18 cellular contexts compared by ENCODE assay signal in the genomic region with DNA sequence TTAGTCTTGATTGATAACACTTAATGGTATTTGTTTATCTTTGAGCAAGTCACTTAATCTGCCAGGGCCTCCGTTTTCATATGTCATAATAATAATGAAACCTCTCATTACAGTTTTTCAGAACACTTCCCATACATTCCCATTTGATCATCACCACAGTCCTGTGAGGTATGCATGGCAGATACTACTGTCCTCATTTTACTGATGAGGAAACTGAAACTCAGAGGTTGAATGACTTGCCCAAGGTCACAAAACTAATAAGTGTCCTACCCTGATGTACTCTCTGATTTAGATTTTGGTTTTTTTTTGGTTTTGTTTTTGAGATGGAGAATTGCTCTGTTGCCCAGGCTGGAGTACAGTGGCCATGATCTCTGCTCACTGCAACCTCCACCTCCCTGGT. TPM values are rescaled to one million over a fixed set of nuclear protein-coding genes. Genes with fewer than 3 reads are reported as not detected.
DNase-seq lines count a peak whose midpoint lies in the region; ATAC-seq, FAIRE-seq and TF ChIP-seq lines count a peak whose summit lies in the region.
"Had no signal": no experiment of that assay in that cellular context is flagged by ENCODE, and none has a peak within 500 bp of the region (broad histone marks: within the 10 kb centered on the region; RNA-seq: fewer than 3 reads in every experiment).

No MANE protein-coding gene starts in this region.

- ATAC-seq in HG02610 (IDR thresholded peaks at IDR 0.05; ENCODE audit: unreplicated experiment), result peak; percentile 65
- ATAC-seq: GM23338 had no signal

- FAIRE-seq in GM12891 (lab: Jason Lieb, UNC) (peak; percentile 79), astrocyte (lab: Jason Lieb, UNC) (peak; percentile 59)

- H3K4me1 ChIP-seq in astrocyte (ENCODE audit: insufficient read depth, low read length), result peaks cover 4% of the 10 kb centered on the region

- no peak overlapping the region for H3K4me2 ChIP-seq in astrocyte (ENCODE audit: low read length)
- H3K4me2 ChIP-seq: GM23338 had no signal

- H3K9me3 ChIP-seq in astrocyte (ENCODE audit: insufficient read depth, low read depth, low read length), result no peaks in the 10 kb centered on the region

- H3K27ac ChIP-seq in astrocyte (ENCODE audit: low read depth, low read length), result no peak overlapping the region
- H3K27ac ChIP-seq: C4-2B had no signal

- no peak for TF ChIP-seq POLR2A in GM12891 (IDR thresholded peaks at IDR 0.05; ENCODE audit: low read depth, low read length)

- no peaks in the 10 kb centered on the region for H3K27me3 ChIP-seq in astrocyte (ENCODE audit: insufficient read depth, low read length)
- no peaks in the 10 kb centered on the region for H3K27me3 ChIP-seq in H7 (ENCODE audit: control insufficient read depth, insufficient read depth, low read length)

- H3K36me3 ChIP-seq in astrocyte (ENCODE audit: insufficient read depth, low read length), result peaks cover 10% of the 10 kb centered on the region
- peaks cover 9% of the 10 kb centered on the region for H3K36me3 ChIP-seq in H7 (replicated peaks; ENCODE audit: control insufficient read depth, insufficient read depth, low read length)

- intact Hi-C loops in CD14-positive monocyte (cut with micrococcal nuclease), result no loop called here

- no peak overlapping the region for H2AFZ ChIP-seq in astrocyte (ENCODE audit: low read depth, low read length)
- H2AFZ ChIP-seq: GM23338 had no signal

- peak overlapping the region; percentile 82 for H3K27ac Mint-ChIP-seq in activated T-cell treated with anti-CD3 and anti-CD28 coated beads, Interleukin-2, amount 50 U/mL, for 24 hours
- H3K27ac Mint-ChIP-seq in astrocyte (ENCODE audit: unreplicated experiment) (no peak overlapping the region), osteocyte (ENCODE audit: unreplicated experiment) (no peak overlapping the region), CD14-positive monocyte (no peak overlapping the region)
- H3K27ac Mint-ChIP-seq: GM23338 had no signal

- no peak overlapping the region for H3K9ac ChIP-seq in astrocyte (ENCODE audit: low read length)

- H3K36me3 Mint-ChIP-seq in activated T-cell treated with anti-CD3 and anti-CD28 coated beads, Interleukin-2, amount 50 U/mL, for 24 hours (ENCODE audit: low read depth), result peaks cover 60% of the 10 kb centered on the region
- H3K36me3 Mint-ChIP-seq in astrocyte (ENCODE audit: low read depth, unreplicated experiment), result peaks cover 2% of the 10 kb centered on the region
- H3K36me3 Mint-ChIP-seq in osteocyte (ENCODE audit: unreplicated experiment), result peaks cover 45% of the 10 kb centered on the region
- H3K36me3 Mint-ChIP-seq in CD14-positive monocyte, result peaks cover 29 to 78% of the 10 kb centered on the region in 2 donors

- H3K9me3 Mint-ChIP-seq in activated T-cell treated with anti-CD3 and anti-CD28 coated beads, Interleukin-2, amount 50 U/mL, for 24 hours, result no peaks in the 10 kb centered on the region
- no peaks in the 10 kb centered on the region for H3K9me3 Mint-ChIP-seq in astrocyte (ENCODE audit: unreplicated experiment)
- H3K9me3 Mint-ChIP-seq in osteocyte (ENCODE audit: unreplicated experiment), result no peaks in the 10 kb centered on the region
- H3K9me3 Mint-ChIP-seq in CD14-positive monocyte, result no peaks in the 10 kb centered on the region
- H3K9me3 Mint-ChIP-seq: GM23338, IgD-negative memory B cell had no signal

- no peak for DNase-seq in activated T-cell treated with anti-CD3 and anti-CD28 coated beads, Interleukin-2, amount 50 U/mL, for 24 hours
- DNase-seq in activated T-cell treated with anti-CD3 and anti-CD28 coated beads for 4 hours (no peak), GM12891 (ENCODE audit: insufficient read length, low spot score) (no peak), astrocyte (ENCODE audit: low read depth) (no peak), osteocyte (ENCODE audit: extremely low spot score, unreplicated experiment) (no peak), CD14-positive monocyte (ENCODE audit: low spot score) (no peak), H7 (no peak)
- DNase-seq: COR-L47, DMS153, Kasumi-1, NCI-H1105, NCI-H1694, NCI-H2227 treated with DMSO at 0.1 percent for 48 hours, NCI-H524 had no signal

- peaks cover 45% of the 10 kb centered on the region for H4K20me1 ChIP-seq in astrocyte (ENCODE audit: insufficient read depth, low read length)

- peaks cover 39% of the 10 kb centered on the region for H3K4me1 Mint-ChIP-seq in activated T-cell treated with anti-CD3 and anti-CD28 coated beads, Interleukin-2, amount 50 U/mL, for 24 hours (ENCODE audit: low read depth)
- H3K4me1 Mint-ChIP-seq in astrocyte (ENCODE audit: low read depth, unreplicated experiment), result peaks cover 10% of the 10 kb centered on the region
- H3K4me1 Mint-ChIP-seq in osteocyte (ENCODE audit: unreplicated experiment), result peaks cover 12% of the 10 kb centered on the region
- peaks cover 6% of the 10 kb centered on the region for H3K4me1 Mint-ChIP-seq in CD14-positive monocyte

- peaks cover 57% of the 10 kb centered on the region for H3K79me2 ChIP-seq in astrocyte (ENCODE audit: insufficient read depth, low read length)

- H3K27me3 Mint-ChIP-seq in activated T-cell treated with anti-CD3 and anti-CD28 coated beads, Interleukin-2, amount 50 U/mL, for 24 hours, result no peaks in the 10 kb centered on the region
- H3K27me3 Mint-ChIP-seq in astrocyte (ENCODE audit: low read depth, unreplicated experiment) (no peaks in the 10 kb centered on the region), osteocyte (ENCODE audit: unreplicated experiment) (no peaks in the 10 kb centered on the region), CD14-positive monocyte (ENCODE audit: low read depth in 3 of 3) (peaks cover 0 to 2% (median 0%) of the 10 kb centered on the region in 3 donors)
- H3K27me3 Mint-ChIP-seq: IgD-negative memory B cell had no signal

- no peak for TF ChIP-seq CTCF in astrocyte (IDR thresholded peaks at IDR 0.05; ENCODE audit: insufficient read depth, low read depth, low read length)
- TF ChIP-seq CTCF in osteocyte (IDR thresholded peaks at IDR 0.05), result no peak
- TF ChIP-seq CTCF in CD14-positive monocyte (IDR thresholded peaks at IDR 0.05), result no peak

- no peak overlapping the region for H3K4me3 Mint-ChIP-seq in activated T-cell treated with anti-CD3 and anti-CD28 coated beads, Interleukin-2, amount 50 U/mL, for 24 hours
- H3K4me3 Mint-ChIP-seq in astrocyte (ENCODE audit: unreplicated experiment) (no peak overlapping the region), osteocyte (ENCODE audit: unreplicated experiment) (no peak overlapping the region), CD14-positive monocyte (no peak overlapping the region)
- H3K4me3 Mint-ChIP-seq: GM23338, IgD-negative memory B cell had no signal

- no peak overlapping the region for H3K4me3 ChIP-seq in astrocyte (ENCODE audit: insufficient read depth, low read depth, low read length)
- H3K4me3 ChIP-seq in H7 (ENCODE audit: insufficient read depth, low read depth, low read length), result no peak overlapping the region
- H3K4me3 ChIP-seq: GM23338 had no signal

TF ChIP-seq in GM12891, 5 proteins besides CTCF, POLR2A, EP300 and RAD21:
- TF ChIP-seq PAX5 (IDR thresholded peaks at IDR 0.05; ENCODE audit: insufficient read depth, low read length, severe bottlenecking) (no peak), TAF1 (IDR thresholded peaks at IDR 0.05; ENCODE audit: low read depth, low read length) (no peak), SPI1 (IDR thresholded peaks at IDR 0.05; ENCODE audit: low read depth, low read length) (no peak), POLR2AphosphoS5 (IDR thresholded peaks at IDR 0.05; ENCODE audit: low read depth, low read length) (no peak), POU2F2 (IDR thresholded peaks at IDR 0.05; ENCODE audit: low read depth, low read length) (no peak)

RNA-seq across cellular contexts. Expression of a gene that starts 25.7 kb away (rescaled TPM):
- 7.7 TPM for polyA plus RNA-seq in GM12891 (2012; ENCODE audit: low read depth, missing spikeins)
- total RNA-seq in astrocyte (35.7 and 40.9 TPM in 2 replicates), osteocyte (84.6 and 90.0 TPM in 2 replicates)
- 10 to 100 TPM; 22.3 to 31.1 TPM for polyA plus RNA-seq in CD14-positive monocyte
- total RNA-seq in H7 (2014; rRNA removed; shearing (Covaris generic)), result 16.6 and 21.1 TPM in 2 replicates
